8 cellular contexts compared by ENCODE assay signal in genomic region chr2:32064021-32064678, GRCh38. TPM values are rescaled to one million over a fixed set of nuclear protein-coding genes. Genes with fewer than 3 reads are reported as not detected.
DNase-seq lines count a peak whose midpoint lies in the region; ATAC-seq and TF ChIP-seq lines count a peak whose summit lies in the region.

No MANE protein-coding gene starts in this region.

- H3K36me3 ChIP-seq in CD4-positive, CD25-positive, alpha-beta regulatory T cell (ENCODE audit: control insufficient read depth, insufficient read depth, low read length): no peaks in the 10 kb centered on the region

- peaks cover 4% of the 10 kb centered on the region for H3K27me3 Mint-ChIP-seq in CD4-positive, CD25-positive, alpha-beta regulatory T cell
- no peaks in the 10 kb centered on the region for H3K27me3 Mint-ChIP-seq in activated CD4-positive, alpha-beta T cell treated with anti-CD3 and anti-CD28 coated beads, Interleukin-2, amount 10 ng/mL, durations not matched to agents 7 days and 5 days
- no peaks in the 10 kb centered on the region for H3K27me3 Mint-ChIP-seq in osteocyte (ENCODE audit: unreplicated experiment)

- TF ChIP-seq CTCF in fibroblast of villous mesenchyme (IDR thresholded peaks at IDR 0.05; ENCODE audit: insufficient read depth, low read depth, low read length) (no peak), osteocyte (IDR thresholded peaks at IDR 0.05) (no peak)

- H3K27ac ChIP-seq in CD4-positive, CD25-positive, alpha-beta regulatory T cell (ENCODE audit: insufficient read depth, low read length, poor library complexity, severe bottlenecking): peak overlapping the region; percentile 86

- H3K4me3 Mint-ChIP-seq in CD4-positive, CD25-positive, alpha-beta regulatory T cell: peak overlapping the region; percentile 95 to 99 (median 98)
- H3K4me3 Mint-ChIP-seq in activated CD4-positive, alpha-beta T cell treated with anti-CD3 and anti-CD28 coated beads, Interleukin-2, amount 10 ng/mL, durations not matched to agents 7 days and 5 days: peak overlapping the region; percentile 89
- peak overlapping the region; percentile 95 for H3K4me3 Mint-ChIP-seq in osteocyte (ENCODE audit: unreplicated experiment)

- CTCF ChIA-PET in activated CD4-positive, alpha-beta T cell treated with anti-CD3 and anti-CD28 coated beads, Interleukin-2, amount 10 ng/mL, durations not matched to agents 7 days and 5 days (lab: Charles Lee): interaction anchor here (0.9 to 1.4 kb wide), 7 partner anchors 10 to 201 kb away, joined by 3 to 5 read pairs (median 3); partner anchors contain the start of gene SLC30A6

- POLR2A ChIA-PET in activated CD4-positive, alpha-beta T cell treated with anti-CD3 and anti-CD28 coated beads, Interleukin-2, amount 10 ng/mL, durations not matched to agents 7 days and 5 days (lab: Charles Lee): interaction anchor here (1.0 to 1.5 kb wide), 3 partner anchors 24 to 102 kb away, joined by 3 to 9 read pairs (median 3); partner anchors contain the start of genes DPY30 and SLC30A6

- peaks cover 28% of the 10 kb centered on the region for H3K4me1 ChIP-seq in CD4-positive, CD25-positive, alpha-beta regulatory T cell (ENCODE audit: control insufficient read depth, insufficient read depth, low read length, poor library complexity, severe bottlenecking)

- ATAC-seq in CD4-positive, CD25-positive, alpha-beta regulatory T cell (ENCODE audit: low read depth in 2 of 2): peak in 1 of 2 donors; percentile 0
- ATAC-seq in GM19351 (IDR thresholded peaks at IDR 0.05; ENCODE audit: unreplicated experiment): peak; percentile 14
- no peak for ATAC-seq in GM18498 (IDR thresholded peaks at IDR 0.05; ENCODE audit: unreplicated experiment)

- H3K4me1 Mint-ChIP-seq in CD4-positive, CD25-positive, alpha-beta regulatory T cell: peaks cover 0 to 50% (median 25%) of the 10 kb centered on the region in 4 donors
- H3K4me1 Mint-ChIP-seq in activated CD4-positive, alpha-beta T cell treated with anti-CD3 and anti-CD28 coated beads, Interleukin-2, amount 10 ng/mL, durations not matched to agents 7 days and 5 days: peaks cover 24% of the 10 kb centered on the region
- H3K4me1 Mint-ChIP-seq in osteocyte (ENCODE audit: unreplicated experiment): peaks cover 29% of the 10 kb centered on the region

- H3K9me3 Mint-ChIP-seq in CD4-positive, CD25-positive, alpha-beta regulatory T cell: peaks cover 0 to 1% (median 0%) of the 10 kb centered on the region in 7 donors
- H3K9me3 Mint-ChIP-seq in activated CD4-positive, alpha-beta T cell treated with anti-CD3 and anti-CD28 coated beads, Interleukin-2, amount 10 ng/mL, durations not matched to agents 7 days and 5 days: no peaks in the 10 kb centered on the region
- H3K9me3 Mint-ChIP-seq in osteocyte (ENCODE audit: unreplicated experiment): no peaks in the 10 kb centered on the region

- DNase-seq in CD4-positive, CD25-positive, alpha-beta regulatory T cell: peak in 1 of 3 donors; percentile 30
- DNase-seq in KBM-7 (peak; percentile 37), fibroblast of villous mesenchyme (ENCODE audit: low read depth) (peak; percentile 6), osteocyte (ENCODE audit: extremely low spot score, unreplicated experiment) (no peak), NCI-H1105 treated with DMSO at 0.1 percent for 48 hours (lab: John Stamatoyannopoulos, UW) (no peak)
- DNase-seq in activated CD4-positive, alpha-beta T cell treated with anti-CD3 and anti-CD28 coated beads, Interleukin-2, amount 10 ng/mL, durations not matched to agents 7 days and 5 days: peak; percentile 21

- H3K9me3 ChIP-seq in CD4-positive, CD25-positive, alpha-beta regulatory T cell (ENCODE audit: control insufficient read depth in 2 of 2, low read length in 2 of 2): no peaks in the 10 kb centered on the region

- no peaks in the 10 kb centered on the region for H3K27me3 ChIP-seq in CD4-positive, CD25-positive, alpha-beta regulatory T cell (ENCODE audit: control insufficient read depth, insufficient read depth, low read length)

- in situ Hi-C loops in KBM-7 (cut with MboI; ENCODE audit: low pct_unique_long_range_greater_than_20kb, low sequenced_read_pairs): no loop called here

- no peaks in the 10 kb centered on the region for H3K36me3 Mint-ChIP-seq in CD4-positive, CD25-positive, alpha-beta regulatory T cell
- H3K36me3 Mint-ChIP-seq in activated CD4-positive, alpha-beta T cell treated with anti-CD3 and anti-CD28 coated beads, Interleukin-2, amount 10 ng/mL, durations not matched to agents 7 days and 5 days (ENCODE audit: low read depth): peaks cover 11% of the 10 kb centered on the region
- peaks cover 2% of the 10 kb centered on the region for H3K36me3 Mint-ChIP-seq in osteocyte (ENCODE audit: unreplicated experiment)

- H3K27ac Mint-ChIP-seq in CD4-positive, CD25-positive, alpha-beta regulatory T cell: peak overlapping the region; percentile 91 to 96 (median 93)
- H3K27ac Mint-ChIP-seq in activated CD4-positive, alpha-beta T cell treated with anti-CD3 and anti-CD28 coated beads, Interleukin-2, amount 10 ng/mL, durations not matched to agents 7 days and 5 days: peak overlapping the region; percentile 94
- H3K27ac Mint-ChIP-seq in osteocyte (ENCODE audit: unreplicated experiment): peak overlapping the region; percentile 75

- peak overlapping the region; percentile 98 for H3K4me3 ChIP-seq in CD4-positive, CD25-positive, alpha-beta regulatory T cell (ENCODE audit: low read depth, low read length)
- H3K4me3 ChIP-seq in fibroblast of villous mesenchyme (ENCODE audit: low read depth, low read length): peak overlapping the region; percentile 74

RNA-seq across cellular contexts. Expression of gene SPAST, which starts 0.8 kb away (rescaled TPM):
- total RNA-seq in CD4-positive, CD25-positive, alpha-beta regulatory T cell: 20.2 TPM
- 10 to 100 TPM; 14.2 to 18.6 (median 15.8) TPM for polyA plus RNA-seq in CD4-positive, CD25-positive, alpha-beta regulatory T cell
- 10 to 100 TPM; 22.4 to 25.2 TPM for total RNA-seq in activated CD4-positive, alpha-beta T cell treated with anti-CD3 and anti-CD28 coated beads, Interleukin-2, amount 10 ng/mL, durations not matched to agents 7 days and 5 days
- total RNA-seq in fibroblast of villous mesenchyme (20.6 and 31.5 TPM in 2 replicates), osteocyte (25.6 and 26.4 TPM in 2 replicates)

RNA-seq across cellular contexts. Expression of gene DPY30, which starts 24.5 kb away (rescaled TPM):
- total RNA-seq in CD4-positive, CD25-positive, alpha-beta regulatory T cell: 39.4 TPM
- 100 to 1,000 TPM; 202 to 240 (median 210) TPM for polyA plus RNA-seq in CD4-positive, CD25-positive, alpha-beta regulatory T cell
- total RNA-seq in activated CD4-positive, alpha-beta T cell treated with anti-CD3 and anti-CD28 coated beads, Interleukin-2, amount 10 ng/mL, durations not matched to agents 7 days and 5 days: 10 to 100 TPM; 58.2 to 64.6 TPM
- 43.8 and 63.9 TPM in 2 replicates for total RNA-seq in fibroblast of villous mesenchyme
- 54.1 and 56.4 TPM in 2 replicates for total RNA-seq in osteocyte

RNA-seq across cellular contexts. Expression of gene MEMO1, which starts 53.3 kb away (rescaled TPM):
- 54.2 TPM for total RNA-seq in CD4-positive, CD25-positive, alpha-beta regulatory T cell
- polyA plus RNA-seq in CD4-positive, CD25-positive, alpha-beta regulatory T cell: 10 to 100 TPM; 26.2 to 44.8 (median 37.9) TPM
- 10 to 100 TPM; 50.1 to 52.3 TPM for total RNA-seq in activated CD4-positive, alpha-beta T cell treated with anti-CD3 and anti-CD28 coated beads, Interleukin-2, amount 10 ng/mL, durations not matched to agents 7 days and 5 days
- total RNA-seq in fibroblast of villous mesenchyme (34.8 and 47.1 TPM in 2 replicates), osteocyte (44.3 and 48.1 TPM in 2 replicates)

Comparison
In these comparisons a context has a peak if more than half of its experiments do, and no peak if none do; other contexts are left out.
1. DNase-seq: peak in KBM-7 (single experiment), activated CD4-positive, alpha-beta T cell treated with anti-CD3 and anti-CD28 coated beads, Interleukin-2, amount 10 ng/mL, durations not matched to agents 7 days and 5 days (single experiment) and fibroblast of villous mesenchyme (single experiment); none in osteocyte (single experiment) and NCI-H1105 treated with DMSO at 0.1 percent for 48 hours (single experiment).
2. Peak in every context shown above with its lines, with median percentiles within 50 percentile points of each other: H3K27ac Mint-ChIP-seq and H3K4me3 Mint-ChIP-seq.